ENCODE assay signal across 1 cellular context in the genomic region with DNA sequence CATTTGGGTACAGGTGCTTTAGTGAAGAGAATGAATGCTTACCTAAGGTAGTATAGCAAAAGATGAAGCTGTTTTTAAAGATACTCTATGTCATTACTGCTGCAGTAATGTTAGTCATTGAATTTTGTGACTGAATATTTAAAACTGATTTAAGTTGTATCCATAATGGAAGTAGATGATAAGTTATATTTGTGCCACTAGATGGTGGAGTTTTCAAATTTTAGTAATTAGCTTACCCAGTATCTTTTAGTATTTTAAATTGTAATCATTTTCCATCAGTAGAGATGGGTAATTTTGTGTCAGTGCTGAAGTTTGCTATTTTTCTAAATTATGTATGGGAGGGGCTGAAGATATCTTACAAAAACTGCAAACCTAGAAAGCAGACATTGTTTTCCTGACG.
A peak's percentile ranks its signal among the peaks of the same experiment; 100 is the strongest.
TF ChIP-seq lines count a peak whose summit lies in the region.

No MANE protein-coding gene starts in this region.

TF ChIP-seq in K562, 482 proteins besides CTCF, POLR2A, EP300 and RAD21:
- peak; percentile 32; the same call in 1 of the 2 replicates for TF ChIP-seq POLR2H (tag; IDR thresholded peaks at IDR 0.05; ENCODE audit: low read depth)
- peak; percentile 82 for TF ChIP-seq RBM22 (IDR thresholded peaks at IDR 0.05; ENCODE audit: low read depth, low read length, poor library complexity, severe bottlenecking)
- TF ChIP-seq HDAC3 (IDR thresholded peaks at IDR 0.05; ENCODE audit: borderline replicate concordance, partially characterized antibody), result no peak
- TF ChIP-seq PHB2 (IDR thresholded peaks at IDR 0.05; ENCODE audit: low read depth), result no peak
